1 cellular context compared by ENCODE assay signal in the genomic region with DNA sequence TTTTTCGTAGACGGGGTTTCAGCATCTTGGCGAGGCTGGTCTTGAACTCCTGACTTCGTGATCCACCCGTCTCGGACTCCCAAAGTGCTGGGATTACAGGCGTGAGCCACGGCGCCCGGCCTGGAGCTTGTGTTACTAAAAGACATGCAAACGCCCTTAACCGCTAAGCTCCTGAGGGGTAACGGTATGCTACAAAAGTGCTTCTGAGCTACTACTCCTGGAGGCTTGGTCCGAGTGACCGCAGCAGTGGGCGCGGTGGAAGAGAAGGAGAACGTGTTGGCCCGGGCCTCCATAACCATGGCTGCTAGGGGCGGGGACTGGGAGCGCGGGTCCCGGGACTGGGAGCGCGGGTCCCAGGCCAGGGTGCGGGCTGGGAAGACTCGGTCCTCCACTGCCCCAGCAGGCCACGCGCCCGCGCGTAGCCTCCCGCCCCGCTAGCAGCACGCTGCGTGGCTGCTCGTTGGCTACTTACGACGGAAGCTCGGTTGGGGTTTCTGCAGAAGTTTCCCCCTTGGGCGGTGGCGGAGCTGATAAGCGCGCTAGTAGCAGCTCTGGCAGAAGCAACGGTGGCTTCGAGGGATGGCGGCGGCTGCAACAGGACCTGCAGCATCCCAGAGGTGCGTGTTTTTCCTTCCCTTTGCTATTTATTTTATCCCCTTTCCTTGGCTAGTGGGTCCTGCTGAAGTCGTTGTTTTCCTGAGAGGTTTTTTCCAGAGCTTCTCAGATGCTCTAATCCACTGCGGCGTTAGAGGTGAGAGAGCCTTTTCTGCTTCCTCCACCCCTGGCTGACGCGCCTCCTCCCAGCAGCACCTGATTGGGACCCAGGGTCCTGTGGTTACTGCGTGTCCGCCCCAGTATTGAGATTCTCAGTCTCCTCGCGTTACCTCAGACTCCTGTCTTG.
TF ChIP-seq lines count a peak whose summit lies in the region.

No MANE protein-coding gene starts in this region.

TF ChIP-seq in WTC11, 78 proteins besides CTCF, POLR2A, EP300 and RAD21 (continued from another document and continues in another):
- TF ChIP-seq ZNF416 (CRISPR knock-in tag; IDR thresholded peaks at IDR 0.05), result no peak
- TF ChIP-seq HMGA2 (CRISPR knock-in tag; IDR thresholded peaks at IDR 0.05), result no peak
- no peak for TF ChIP-seq SMAD3 (CRISPR knock-in tag; IDR thresholded peaks at IDR 0.05; ENCODE audit: borderline replicate concordance)
- TF ChIP-seq ZNF423 (CRISPR knock-in tag; IDR thresholded peaks at IDR 0.05), result no peak
- TF ChIP-seq ZNF263 (CRISPR knock-in tag; IDR thresholded peaks at IDR 0.05; ENCODE audit: low read depth), result no peak
- TF ChIP-seq ZNF232 (CRISPR knock-in tag; IDR thresholded peaks at IDR 0.05), result no peak
- TF ChIP-seq, protein P1, sequence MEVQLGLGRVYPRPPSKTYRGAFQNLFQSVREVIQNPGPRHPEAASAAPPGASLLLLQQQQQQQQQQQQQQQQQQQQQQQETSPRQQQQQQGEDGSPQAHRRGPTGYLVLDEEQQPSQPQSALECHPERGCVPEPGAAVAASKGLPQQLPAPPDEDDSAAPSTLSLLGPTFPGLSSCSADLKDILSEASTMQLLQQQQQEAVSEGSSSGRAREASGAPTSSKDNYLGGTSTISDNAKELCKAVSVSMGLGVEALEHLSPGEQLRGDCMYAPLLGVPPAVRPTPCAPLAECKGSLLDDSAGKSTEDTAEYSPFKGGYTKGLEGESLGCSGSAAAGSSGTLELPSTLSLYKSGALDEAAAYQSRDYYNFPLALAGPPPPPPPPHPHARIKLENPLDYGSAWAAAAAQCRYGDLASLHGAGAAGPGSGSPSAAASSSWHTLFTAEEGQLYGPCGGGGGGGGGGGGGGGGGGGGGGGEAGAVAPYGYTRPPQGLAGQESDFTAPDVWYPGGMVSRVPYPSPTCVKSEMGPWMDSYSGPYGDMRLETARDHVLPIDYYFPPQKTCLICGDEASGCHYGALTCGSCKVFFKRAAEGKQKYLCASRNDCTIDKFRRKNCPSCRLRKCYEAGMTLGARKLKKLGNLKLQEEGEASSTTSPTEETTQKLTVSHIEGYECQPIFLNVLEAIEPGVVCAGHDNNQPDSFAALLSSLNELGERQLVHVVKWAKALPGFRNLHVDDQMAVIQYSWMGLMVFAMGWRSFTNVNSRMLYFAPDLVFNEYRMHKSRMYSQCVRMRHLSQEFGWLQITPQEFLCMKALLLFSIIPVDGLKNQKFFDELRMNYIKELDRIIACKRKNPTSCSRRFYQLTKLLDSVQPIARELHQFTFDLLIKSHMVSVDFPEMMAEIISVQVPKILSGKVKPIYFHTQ (CRISPR knock-in tag; IDR thresholded peaks at IDR 0.05), result no peak
- TF ChIP-seq OVOL2 (CRISPR knock-in tag; IDR thresholded peaks at IDR 0.05; ENCODE audit: borderline replicate concordance), result no peak
- peak; percentile 68; the same call in 1 of the 2 replicates for TF ChIP-seq JUN (CRISPR knock-in tag; IDR thresholded peaks at IDR 0.05)
- TF ChIP-seq TEAD4 (CRISPR knock-in tag; IDR thresholded peaks at IDR 0.05), result no peak
- TF ChIP-seq ATF1 (CRISPR knock-in tag; IDR thresholded peaks at IDR 0.05), result 0 out of 2 replicates have a peak, but pooled peaks have one; percentile 52
- peak; percentile 45; the same call in 1 of the 2 replicates for TF ChIP-seq FOXK1 (CRISPR knock-in tag; IDR thresholded peaks at IDR 0.05)
- peak; percentile 47; the same call in 1 of the 2 replicates for TF ChIP-seq ZNF317 (CRISPR knock-in tag; IDR thresholded peaks at IDR 0.05; ENCODE audit: borderline replicate concordance, low read depth)
- no peak for TF ChIP-seq ELF4 (CRISPR knock-in tag; IDR thresholded peaks at IDR 0.05; ENCODE audit: low read depth)
- no peak for TF ChIP-seq MXD4 (CRISPR knock-in tag; IDR thresholded peaks at IDR 0.05; ENCODE audit: borderline replicate concordance)
- TF ChIP-seq, protein P2, sequence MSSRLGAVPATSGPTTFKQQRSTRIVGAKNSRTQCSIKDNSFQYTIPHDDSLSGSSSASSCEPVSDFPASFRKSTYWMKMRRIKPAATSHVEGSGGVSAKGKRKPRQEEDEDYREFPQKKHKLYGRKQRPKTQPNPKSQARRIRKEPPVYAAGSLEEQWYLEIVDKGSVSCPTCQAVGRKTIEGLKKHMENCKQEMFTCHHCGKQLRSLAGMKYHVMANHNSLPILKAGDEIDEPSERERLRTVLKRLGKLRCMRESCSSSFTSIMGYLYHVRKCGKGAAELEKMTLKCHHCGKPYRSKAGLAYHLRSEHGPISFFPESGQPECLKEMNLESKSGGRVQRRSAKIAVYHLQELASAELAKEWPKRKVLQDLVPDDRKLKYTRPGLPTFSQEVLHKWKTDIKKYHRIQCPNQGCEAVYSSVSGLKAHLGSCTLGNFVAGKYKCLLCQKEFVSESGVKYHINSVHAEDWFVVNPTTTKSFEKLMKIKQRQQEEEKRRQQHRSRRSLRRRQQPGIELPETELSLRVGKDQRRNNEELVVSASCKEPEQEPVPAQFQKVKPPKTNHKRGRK (CRISPR knock-in tag; IDR thresholded peaks at IDR 0.05; ENCODE audit: borderline replicate concordance), result no peak
- no peak for TF ChIP-seq PRRX2 (CRISPR knock-in tag; IDR thresholded peaks at IDR 0.05)
- peak; percentile 72; the same call in 1 of the 2 replicates for TF ChIP-seq FOXP1 (CRISPR knock-in tag; IDR thresholded peaks at IDR 0.05; ENCODE audit: borderline replicate concordance)
- peak; percentile 50; the same call in 1 of the 2 replicates for TF ChIP-seq TEAD1 (CRISPR knock-in tag; IDR thresholded peaks at IDR 0.05)
- no peak for TF ChIP-seq SOX15 (CRISPR knock-in tag; IDR thresholded peaks at IDR 0.05)
- TF ChIP-seq, protein P3, sequence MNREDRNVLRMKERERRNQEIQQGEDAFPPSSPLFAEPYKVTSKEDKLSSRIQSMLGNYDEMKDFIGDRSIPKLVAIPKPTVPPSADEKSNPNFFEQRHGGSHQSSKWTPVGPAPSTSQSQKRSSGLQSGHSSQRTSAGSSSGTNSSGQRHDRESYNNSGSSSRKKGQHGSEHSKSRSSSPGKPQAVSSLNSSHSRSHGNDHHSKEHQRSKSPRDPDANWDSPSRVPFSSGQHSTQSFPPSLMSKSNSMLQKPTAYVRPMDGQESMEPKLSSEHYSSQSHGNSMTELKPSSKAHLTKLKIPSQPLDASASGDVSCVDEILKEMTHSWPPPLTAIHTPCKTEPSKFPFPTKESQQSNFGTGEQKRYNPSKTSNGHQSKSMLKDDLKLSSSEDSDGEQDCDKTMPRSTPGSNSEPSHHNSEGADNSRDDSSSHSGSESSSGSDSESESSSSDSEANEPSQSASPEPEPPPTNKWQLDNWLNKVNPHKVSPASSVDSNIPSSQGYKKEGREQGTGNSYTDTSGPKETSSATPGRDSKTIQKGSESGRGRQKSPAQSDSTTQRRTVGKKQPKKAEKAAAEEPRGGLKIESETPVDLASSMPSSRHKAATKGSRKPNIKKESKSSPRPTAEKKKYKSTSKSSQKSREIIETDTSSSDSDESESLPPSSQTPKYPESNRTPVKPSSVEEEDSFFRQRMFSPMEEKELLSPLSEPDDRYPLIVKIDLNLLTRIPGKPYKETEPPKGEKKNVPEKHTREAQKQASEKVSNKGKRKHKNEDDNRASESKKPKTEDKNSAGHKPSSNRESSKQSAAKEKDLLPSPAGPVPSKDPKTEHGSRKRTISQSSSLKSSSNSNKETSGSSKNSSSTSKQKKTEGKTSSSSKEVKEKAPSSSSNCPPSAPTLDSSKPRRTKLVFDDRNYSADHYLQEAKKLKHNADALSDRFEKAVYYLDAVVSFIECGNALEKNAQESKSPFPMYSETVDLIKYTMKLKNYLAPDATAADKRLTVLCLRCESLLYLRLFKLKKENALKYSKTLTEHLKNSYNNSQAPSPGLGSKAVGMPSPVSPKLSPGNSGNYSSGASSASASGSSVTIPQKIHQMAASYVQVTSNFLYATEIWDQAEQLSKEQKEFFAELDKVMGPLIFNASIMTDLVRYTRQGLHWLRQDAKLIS (CRISPR knock-in tag; IDR thresholded peaks at IDR 0.05; ENCODE audit: borderline replicate concordance), result 0 out of 2 replicates have a peak, but pooled peaks have one; percentile 77
- TF ChIP-seq, protein P4, sequence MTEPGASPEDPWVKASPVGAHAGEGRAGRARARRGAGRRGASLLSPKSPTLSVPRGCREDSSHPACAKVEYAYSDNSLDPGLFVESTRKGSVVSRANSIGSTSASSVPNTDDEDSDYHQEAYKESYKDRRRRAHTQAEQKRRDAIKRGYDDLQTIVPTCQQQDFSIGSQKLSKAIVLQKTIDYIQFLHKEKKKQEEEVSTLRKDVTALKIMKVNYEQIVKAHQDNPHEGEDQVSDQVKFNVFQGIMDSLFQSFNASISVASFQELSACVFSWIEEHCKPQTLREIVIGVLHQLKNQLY (CRISPR knock-in tag; IDR thresholded peaks at IDR 0.05), result no peak
- TF ChIP-seq, protein P5, sequence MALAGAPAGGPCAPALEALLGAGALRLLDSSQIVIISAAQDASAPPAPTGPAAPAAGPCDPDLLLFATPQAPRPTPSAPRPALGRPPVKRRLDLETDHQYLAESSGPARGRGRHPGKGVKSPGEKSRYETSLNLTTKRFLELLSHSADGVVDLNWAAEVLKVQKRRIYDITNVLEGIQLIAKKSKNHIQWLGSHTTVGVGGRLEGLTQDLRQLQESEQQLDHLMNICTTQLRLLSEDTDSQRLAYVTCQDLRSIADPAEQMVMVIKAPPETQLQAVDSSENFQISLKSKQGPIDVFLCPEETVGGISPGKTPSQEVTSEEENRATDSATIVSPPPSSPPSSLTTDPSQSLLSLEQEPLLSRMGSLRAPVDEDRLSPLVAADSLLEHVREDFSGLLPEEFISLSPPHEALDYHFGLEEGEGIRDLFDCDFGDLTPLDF (CRISPR knock-in tag; IDR thresholded peaks at IDR 0.05), result peak; percentile 74; the same call in 1 of the 2 replicates
- TF ChIP-seq EMX1 (CRISPR knock-in tag; IDR thresholded peaks at IDR 0.05), result 0 out of 2 replicates have a peak, but pooled peaks have one; percentile 5
- TF ChIP-seq CREB1 (CRISPR knock-in tag; IDR thresholded peaks at IDR 0.05), result no peak
- TF ChIP-seq, protein P6, sequence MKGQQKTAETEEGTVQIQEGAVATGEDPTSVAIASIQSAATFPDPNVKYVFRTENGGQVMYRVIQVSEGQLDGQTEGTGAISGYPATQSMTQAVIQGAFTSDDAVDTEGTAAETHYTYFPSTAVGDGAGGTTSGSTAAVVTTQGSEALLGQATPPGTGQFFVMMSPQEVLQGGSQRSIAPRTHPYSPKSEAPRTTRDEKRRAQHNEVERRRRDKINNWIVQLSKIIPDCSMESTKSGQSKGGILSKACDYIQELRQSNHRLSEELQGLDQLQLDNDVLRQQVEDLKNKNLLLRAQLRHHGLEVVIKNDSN (CRISPR knock-in tag; IDR thresholded peaks at IDR 0.05), result peak; percentile 56; the same call in 1 of the 2 replicates
- TF ChIP-seq, protein P7, sequence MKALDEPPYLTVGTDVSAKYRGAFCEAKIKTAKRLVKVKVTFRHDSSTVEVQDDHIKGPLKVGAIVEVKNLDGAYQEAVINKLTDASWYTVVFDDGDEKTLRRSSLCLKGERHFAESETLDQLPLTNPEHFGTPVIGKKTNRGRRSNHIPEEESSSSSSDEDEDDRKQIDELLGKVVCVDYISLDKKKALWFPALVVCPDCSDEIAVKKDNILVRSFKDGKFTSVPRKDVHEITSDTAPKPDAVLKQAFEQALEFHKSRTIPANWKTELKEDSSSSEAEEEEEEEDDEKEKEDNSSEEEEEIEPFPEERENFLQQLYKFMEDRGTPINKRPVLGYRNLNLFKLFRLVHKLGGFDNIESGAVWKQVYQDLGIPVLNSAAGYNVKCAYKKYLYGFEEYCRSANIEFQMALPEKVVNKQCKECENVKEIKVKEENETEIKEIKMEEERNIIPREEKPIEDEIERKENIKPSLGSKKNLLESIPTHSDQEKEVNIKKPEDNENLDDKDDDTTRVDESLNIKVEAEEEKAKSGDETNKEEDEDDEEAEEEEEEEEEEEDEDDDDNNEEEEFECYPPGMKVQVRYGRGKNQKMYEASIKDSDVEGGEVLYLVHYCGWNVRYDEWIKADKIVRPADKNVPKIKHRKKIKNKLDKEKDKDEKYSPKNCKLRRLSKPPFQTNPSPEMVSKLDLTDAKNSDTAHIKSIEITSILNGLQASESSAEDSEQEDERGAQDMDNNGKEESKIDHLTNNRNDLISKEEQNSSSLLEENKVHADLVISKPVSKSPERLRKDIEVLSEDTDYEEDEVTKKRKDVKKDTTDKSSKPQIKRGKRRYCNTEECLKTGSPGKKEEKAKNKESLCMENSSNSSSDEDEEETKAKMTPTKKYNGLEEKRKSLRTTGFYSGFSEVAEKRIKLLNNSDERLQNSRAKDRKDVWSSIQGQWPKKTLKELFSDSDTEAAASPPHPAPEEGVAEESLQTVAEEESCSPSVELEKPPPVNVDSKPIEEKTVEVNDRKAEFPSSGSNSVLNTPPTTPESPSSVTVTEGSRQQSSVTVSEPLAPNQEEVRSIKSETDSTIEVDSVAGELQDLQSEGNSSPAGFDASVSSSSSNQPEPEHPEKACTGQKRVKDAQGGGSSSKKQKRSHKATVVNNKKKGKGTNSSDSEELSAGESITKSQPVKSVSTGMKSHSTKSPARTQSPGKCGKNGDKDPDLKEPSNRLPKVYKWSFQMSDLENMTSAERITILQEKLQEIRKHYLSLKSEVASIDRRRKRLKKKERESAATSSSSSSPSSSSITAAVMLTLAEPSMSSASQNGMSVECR (CRISPR knock-in tag; IDR thresholded peaks at IDR 0.05; ENCODE audit: borderline replicate concordance), result peak; percentile 74; the same call in 1 of the 2 replicates
- no peak for TF ChIP-seq GRHL2 (CRISPR knock-in tag; IDR thresholded peaks at IDR 0.05; ENCODE audit: insufficient replicate concordance, severe bottlenecking)
- TF ChIP-seq NR1H2 (CRISPR knock-in tag; IDR thresholded peaks at IDR 0.05), result no peak
- TF ChIP-seq MYBL2 (CRISPR knock-in tag; IDR thresholded peaks at IDR 0.05), result 0 out of 2 replicates have a peak, but pooled peaks have one; percentile 77
- TF ChIP-seq NFYB (CRISPR knock-in tag; conservative IDR thresholded peaks at IDR 0.05; ENCODE audit: low read depth), result no peak
- TF ChIP-seq, protein P8, sequence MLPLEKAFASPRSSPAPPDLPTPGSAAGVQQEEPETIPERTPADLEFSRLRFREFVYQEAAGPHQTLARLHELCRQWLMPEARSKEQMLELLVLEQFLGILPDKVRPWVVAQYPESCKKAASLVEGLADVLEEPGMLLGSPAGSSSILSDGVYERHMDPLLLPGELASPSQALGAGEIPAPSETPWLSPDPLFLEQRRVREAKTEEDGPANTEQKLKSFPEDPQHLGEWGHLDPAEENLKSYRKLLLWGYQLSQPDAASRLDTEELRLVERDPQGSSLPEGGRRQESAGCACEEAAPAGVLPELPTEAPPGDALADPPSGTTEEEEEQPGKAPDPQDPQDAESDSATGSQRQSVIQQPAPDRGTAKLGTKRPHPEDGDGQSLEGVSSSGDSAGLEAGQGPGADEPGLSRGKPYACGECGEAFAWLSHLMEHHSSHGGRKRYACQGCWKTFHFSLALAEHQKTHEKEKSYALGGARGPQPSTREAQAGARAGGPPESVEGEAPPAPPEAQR (CRISPR knock-in tag; IDR thresholded peaks at IDR 0.05), result no peak
